14 cellular contexts compared by ENCODE assay signal in genomic region chr3:42140665-42141203, GRCh38. TPM values are rescaled to one million over a fixed set of nuclear protein-coding genes. Genes with fewer than 3 reads are reported as not detected.
A peak's percentile ranks its signal among the peaks of the same experiment; 100 is the strongest.
DNase-seq lines count a peak whose midpoint lies in the region; ATAC-seq and TF ChIP-seq lines count a peak whose summit lies in the region.
"Had no signal": no experiment of that assay in that cellular context is flagged by ENCODE, and none has a peak within 500 bp of the region (broad histone marks: within the 10 kb centered on the region; RNA-seq: fewer than 3 reads in every experiment).

No MANE protein-coding gene starts in this region.

- no peak for TF ChIP-seq CTCF in brain (conservative IDR thresholded peaks at IDR 0.05)
- no peak for TF ChIP-seq CTCF in foreskin keratinocyte (conservative IDR thresholded peaks at IDR 0.05)

- H3K27ac Mint-ChIP-seq in brain: peak overlapping the region in 3 of 5 experiments; percentile 57 to 98 (median 93)
- no peak overlapping the region for H3K27ac Mint-ChIP-seq in stimulated activated memory B cell treated with anti-CD40 and anti-IgM and Interleukin-4, amounts not matched to agents 10 μg/mL and 1 μg/mL and 100 μg/mL, for 72 hours
- H3K27ac Mint-ChIP-seq: CD4-positive, alpha-beta T cell had no signal

- H3K4me1 ChIP-seq in foreskin keratinocyte: peaks cover 8% of the 10 kb centered on the region

- no peak overlapping the region for H3K27ac ChIP-seq in foreskin keratinocyte
- H3K27ac ChIP-seq: 22Rv1; BLaER1 treated with 17β-estradiol and CSF1 and Interleukin-3, amounts not matched to agents 10 nM and 100 nM had no signal

- peak overlapping the region in 1 of 5 experiments; percentile 46 for H3K4me3 Mint-ChIP-seq in brain
- H3K4me3 Mint-ChIP-seq in stimulated activated memory B cell treated with anti-CD40 and anti-IgM and Interleukin-4, amounts not matched to agents 10 μg/mL and 1 μg/mL and 100 μg/mL, for 72 hours: no peak overlapping the region
- H3K4me3 Mint-ChIP-seq: CD4-positive, alpha-beta T cell had no signal

- peaks cover 0 to 4% (median 0%) of the 10 kb centered on the region in 5 experiments for H3K9me3 Mint-ChIP-seq in brain
- no peaks in the 10 kb centered on the region for H3K9me3 Mint-ChIP-seq in stimulated activated memory B cell treated with anti-CD40 and anti-IgM and Interleukin-4, amounts not matched to agents 10 μg/mL and 1 μg/mL and 100 μg/mL, for 72 hours
- H3K9me3 Mint-ChIP-seq: CD4-positive, alpha-beta T cell had no signal

- H3K4me1 Mint-ChIP-seq in brain: peaks cover 19% of the 10 kb centered on the region
- peaks cover 33% of the 10 kb centered on the region for H3K4me1 Mint-ChIP-seq in stimulated activated memory B cell treated with anti-CD40 and anti-IgM and Interleukin-4, amounts not matched to agents 10 μg/mL and 1 μg/mL and 100 μg/mL, for 72 hours

- H3K27me3 ChIP-seq in foreskin keratinocyte: no peaks in the 10 kb centered on the region
- H3K27me3 ChIP-seq: BLaER1 treated with 17β-estradiol and CSF1 and Interleukin-3, amounts not matched to agents 10 nM and 100 nM had no signal

- DNase-seq in activated effector memory CD4-positive, alpha-beta T cell treated with anti-CD3 and anti-CD28 coated beads, Interleukin-2, amount 50 U/mL, for 16 hours: peak; percentile 38
- DNase-seq in activated effector memory CD4-positive, alpha-beta T cell treated with Interleukin-2 at 50 U/mL for 16 hours: no peak
- DNase-seq in foreskin keratinocyte (peak in 1 of 2 donors; percentile 39), activated gamma-delta T cell treated with Interleukin-2 at 50 U/mL for 16 hours (no peak)
- DNase-seq in stimulated activated CD4-positive, alpha-beta T cell treated with anti-CD3 and anti-CD28 coated beads, Interleukin-12 subunit alpha, Interleukin-12 subunit beta, amount 100 ng/mL, for 4 hours: no peak
- DNase-seq: AML-193; Calu3; CD4-positive, alpha-beta T cell; DMS 273 treated with DMSO at 0.1 percent for 48 hours; IMR-90 had no signal

- H3K27me3 Mint-ChIP-seq in brain: no peaks in the 10 kb centered on the region
- no peaks in the 10 kb centered on the region for H3K27me3 Mint-ChIP-seq in stimulated activated memory B cell treated with anti-CD40 and anti-IgM and Interleukin-4, amounts not matched to agents 10 μg/mL and 1 μg/mL and 100 μg/mL, for 72 hours
- H3K27me3 Mint-ChIP-seq: CD4-positive, alpha-beta T cell had no signal

- peak; percentile 59 for ATAC-seq in foreskin keratinocyte
- no peak for ATAC-seq in stimulated activated memory B cell treated with anti-CD40 and anti-IgM and Interleukin-4, amounts not matched to agents 10 μg/mL and 1 μg/mL and 100 μg/mL, for 72 hours

- H3K36me3 Mint-ChIP-seq in brain: peaks cover 2% of the 10 kb centered on the region
- H3K36me3 Mint-ChIP-seq in stimulated activated memory B cell treated with anti-CD40 and anti-IgM and Interleukin-4, amounts not matched to agents 10 μg/mL and 1 μg/mL and 100 μg/mL, for 72 hours: peaks cover 26% of the 10 kb centered on the region

RNA-seq across cellular contexts. Expression of gene TRAK1, which starts 49.6 kb away (rescaled TPM):
- polyA plus RNA-seq in brain (ENCODE audit: insufficient read depth, low read depth, low replicate concordance) (28.8 TPM), foreskin keratinocyte (15.5 and 16.0 TPM in 2 replicates)
- 39.9 and 40.4 TPM in 2 replicates for total RNA-seq in foreskin keratinocyte
